ENCODE assay signal across 17 cellular contexts in the genomic region with DNA sequence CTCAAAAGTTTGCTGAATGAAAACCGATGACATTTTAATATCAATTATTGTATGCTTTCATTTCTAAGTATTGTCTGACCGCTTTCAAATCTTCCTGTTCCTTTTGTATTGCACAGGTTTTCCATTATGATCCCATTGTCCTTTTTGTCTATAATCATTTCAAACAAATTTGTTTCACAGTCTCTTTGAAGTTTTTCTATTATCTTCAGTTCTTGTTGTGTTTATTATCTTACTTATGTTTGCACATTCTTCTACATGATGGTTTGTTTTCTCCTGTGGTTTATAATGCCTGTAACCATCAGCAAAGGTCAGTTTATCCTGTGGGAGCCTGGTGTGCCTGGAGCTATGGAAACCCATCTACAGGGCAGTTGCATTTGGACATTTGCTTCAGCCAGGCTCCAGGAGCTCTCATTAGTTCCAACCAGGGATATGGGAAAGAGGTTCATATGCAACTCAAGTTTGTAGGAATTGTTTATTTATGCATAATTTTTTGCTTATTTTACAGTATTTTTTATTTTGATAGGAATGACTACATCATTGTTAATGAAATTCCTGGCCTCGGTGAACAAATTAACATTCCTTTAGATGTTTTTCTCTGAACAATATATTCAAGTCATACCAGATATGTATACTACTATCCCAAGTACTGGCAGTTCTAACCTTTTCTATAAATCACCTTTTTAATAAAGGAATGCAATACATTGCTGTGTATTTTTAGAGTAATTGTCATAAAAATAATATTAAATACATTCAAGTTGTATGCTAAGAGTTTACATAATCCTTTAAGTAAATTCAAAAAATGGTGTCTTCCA.
A peak's percentile ranks its signal among the peaks of the same experiment; 100 is the strongest.
DNase-seq lines count a peak whose midpoint lies in the region; ATAC-seq and FAIRE-seq lines count a peak whose summit lies in the region.
"Had no signal": no experiment of that assay in that cellular context is flagged by ENCODE, and none has a peak within 500 bp of the region (broad histone marks: within the 10 kb centered on the region; RNA-seq: fewer than 3 reads in every experiment).

No MANE protein-coding gene starts in this region.

- peaks cover 6% of the 10 kb centered on the region for H3K9me3 Mint-ChIP-seq in activated T-cell treated with anti-CD3 and anti-CD28 coated beads, Interleukin-2, amount 50 U/mL, for 4 hours

- peak; percentile 60 for FAIRE-seq in endometrium (lab: Jason Lieb, UNC)

- no peaks in the 10 kb centered on the region for H3K9me3 ChIP-seq in T-helper 17 cell (ENCODE audit: control insufficient read depth, low read length, poor library complexity, severe bottlenecking)

- H3K27me3 Mint-ChIP-seq in T-helper 17 cell: no peaks in the 10 kb centered on the region
- H3K27me3 Mint-ChIP-seq in activated T-cell treated with anti-CD3 and anti-CD28 coated beads, Interleukin-2, amount 50 U/mL, for 4 hours (ENCODE audit: low read depth): no peaks in the 10 kb centered on the region

- DNase-seq in H4 (ENCODE audit: low spot score) (peak; percentile 19), M059J (ENCODE audit: low read depth) (peak; percentile 69), smooth muscle cell of the brain vasculature (ENCODE audit: low read depth, low spot score) (peak; percentile 67), T-helper 17 cell (no peak), NCI-H2029 (lab: John Stamatoyannopoulos, UW) (no peak)
- DNase-seq in activated T-cell treated with anti-CD3 and anti-CD28 coated beads, Interleukin-2, amount 50 U/mL, for 4 hours: no peak
- DNase-seq: DMS 273 treated with DMSO at 0.1 percent for 48 hours, H7, NCI-H1092, NCI-H1694 treated with DMSO at 0.1 percent for 48 hours, NCI-H2171, NCI-H446 treated with DMSO at 0.1 percent for 48 hours, NCI-H774, PC-9, SHP77, SW 1271 had no signal

- no peak overlapping the region for H3K27ac Mint-ChIP-seq in T-helper 17 cell

- no peaks in the 10 kb centered on the region for H3K36me3 Mint-ChIP-seq in T-helper 17 cell (ENCODE audit: low read depth)
- H3K36me3 Mint-ChIP-seq in activated T-cell treated with anti-CD3 and anti-CD28 coated beads, Interleukin-2, amount 50 U/mL, for 4 hours (ENCODE audit: insufficient read depth): peaks cover 2% of the 10 kb centered on the region

- no peak for ATAC-seq in T-helper 17 cell
- ATAC-seq in activated T-cell treated with anti-CD3 and anti-CD28 coated beads, Interleukin-2, amount 50 U/mL, for 4 hours: no peak

- H3K4me3 Mint-ChIP-seq in T-helper 17 cell: no peak overlapping the region
- no peak overlapping the region for H3K4me3 Mint-ChIP-seq in activated T-cell treated with anti-CD3 and anti-CD28 coated beads, Interleukin-2, amount 50 U/mL, for 4 hours

- peaks cover 3% of the 10 kb centered on the region for H3K4me1 Mint-ChIP-seq in T-helper 17 cell
- no peaks in the 10 kb centered on the region for H3K4me1 Mint-ChIP-seq in activated T-cell treated with anti-CD3 and anti-CD28 coated beads, Interleukin-2, amount 50 U/mL, for 4 hours (ENCODE audit: low read depth)

Comparison
In these comparisons a context has a peak if more than half of its experiments do, and no peak if none do; other contexts are left out.
1. DNase-seq: peak in H4 (single experiment), M059J (single experiment) and smooth muscle cell of the brain vasculature (single experiment); none in T-helper 17 cell (0 of 3), NCI-H2029 (single experiment) and activated T-cell treated with anti-CD3 and anti-CD28 coated beads, Interleukin-2, amount 50 U/mL, for 4 hours (single experiment).